1 cellular context compared by ENCODE assay signal in genomic region chr22:22207845-22208564, GRCh38.
TF ChIP-seq lines count a peak whose summit lies in the region.

No MANE protein-coding gene starts in this region.

TF ChIP-seq in K562, 482 proteins besides CTCF, POLR2A, EP300 and RAD21 (continued from another document and continues in another):
- TF ChIP-seq E2F1 (CRISPR knock-in tag; IDR thresholded peaks at IDR 0.05) (peak; percentile 88; the same call in 1 of the 2 replicates), FOXA1 (IDR thresholded peaks at IDR 0.05; ENCODE audit: borderline replicate concordance) (no peak), CLOCK (CRISPR knock-in tag; IDR thresholded peaks at IDR 0.05; ENCODE audit: borderline replicate concordance) (0 out of 2 replicates have a peak, but pooled peaks have one; percentile 35), IRF1 (CRISPR knock-in tag; IDR thresholded peaks at IDR 0.05; ENCODE audit: borderline replicate concordance) (no peak), ZC3H11A (IDR thresholded peaks at IDR 0.05; ENCODE audit: low read depth, low read length) (peak; percentile 73), ATF2 (CRISPR knock-in tag; IDR thresholded peaks at IDR 0.05) (no peak), SIX5 (IDR thresholded peaks at IDR 0.05; ENCODE audit: borderline replicate concordance in 1 of 2, insufficient read depth in 1 of 2, low read depth in 1 of 2, low read length in 2 of 2) (no peak), ZNF445 (CRISPR knock-in tag; IDR thresholded peaks at IDR 0.05; ENCODE audit: low read depth) (0 out of 2 replicates have a peak, but pooled peaks have one; percentile 26), NFE2 (IDR thresholded peaks at IDR 0.05; ENCODE audit: low read depth) (no peak), SAFB2 (IDR thresholded peaks at IDR 0.05; ENCODE audit: borderline replicate concordance, low read depth, low read length, severe bottlenecking) (no peak), ZNF197 (CRISPR knock-in tag; IDR thresholded peaks at IDR 0.05; ENCODE audit: low read depth) (no peak), TSHZ1 (CRISPR knock-in tag; IDR thresholded peaks at IDR 0.05) (peak; percentile 75), CREB3 (tag; conservative IDR thresholded peaks at IDR 0.05; ENCODE audit: low read depth) (no peak), ASH1L (IDR thresholded peaks at IDR 0.05; ENCODE audit: borderline replicate concordance, low read depth, partially characterized antibody) (no peak), MEIS2 (IDR thresholded peaks at IDR 0.05; ENCODE audit: partially characterized antibody) (no peak), NFRKB (IDR thresholded peaks at IDR 0.05; ENCODE audit: low read depth) (no peak), NR1H2 (CRISPR knock-in tag; IDR thresholded peaks at IDR 0.05) (0 out of 2 replicates have a peak, but pooled peaks have one; percentile 39), ELF4 (CRISPR knock-in tag; IDR thresholded peaks at IDR 0.05) (0 out of 2 replicates have a peak, but pooled peaks have one; percentile 16), JUND (IDR thresholded peaks at IDR 0.05; ENCODE audit: borderline replicate concordance, low read depth, low read length) (peak; percentile 78), JUND (tag; IDR thresholded peaks at IDR 0.05; ENCODE audit: borderline replicate concordance, low read depth, low read length) (no peak; the same call in 2 of the 3 replicates), SRF (CRISPR knock-in tag; IDR thresholded peaks at IDR 0.05) (peak in 1 of 2 experiments; percentile 50; a peak in 1 of 4 replicates), PBX2 (CRISPR knock-in tag; IDR thresholded peaks at IDR 0.05; ENCODE audit: low read depth) (no peak), PBX2 (tag; conservative IDR thresholded peaks at IDR 0.05; ENCODE audit: low read depth) (no peak), TFAP4 (CRISPR knock-in tag; IDR thresholded peaks at IDR 0.05; ENCODE audit: borderline replicate concordance) (peak; percentile 45; the same call in 1 of the 2 replicates), MAZ (CRISPR knock-in tag; conservative IDR thresholded peaks at IDR 0.05 in 1 of 2, IDR thresholded peaks at IDR 0.05 in 1 of 2) (peak; percentile 22 to 70; a peak in 2 of 4 replicates), ATF4 (CRISPR knock-in tag; IDR thresholded peaks at IDR 0.05) (0 out of 2 replicates have a peak, but pooled peaks have one; percentile 36), MTA3 (IDR thresholded peaks at IDR 0.05; ENCODE audit: borderline replicate concordance) (no peak), ARID3B (CRISPR knock-in tag; IDR thresholded peaks at IDR 0.05; ENCODE audit: borderline replicate concordance) (peak; percentile 93; the same call in 1 of the 2 replicates), JUN (IDR thresholded peaks at IDR 0.05; ENCODE audit: borderline replicate concordance, low read depth, low read length) (peak; percentile 79; the same call in 1 of the 2 replicates), JUN (CRISPR knock-in tag; IDR thresholded peaks at IDR 0.05; ENCODE audit: borderline replicate concordance) (no peak), ZNF717 (CRISPR knock-in tag; IDR thresholded peaks at IDR 0.05) (no peak), ETV6 (IDR thresholded peaks at IDR 0.05; ENCODE audit: borderline replicate concordance in 1 of 2, low read depth in 2 of 2, low read length in 1 of 2) (no peak), ETV6 (CRISPR knock-in tag; IDR thresholded peaks at IDR 0.05; ENCODE audit: borderline replicate concordance) (peak; percentile 23; the same call in 1 of the 2 replicates), ZNF696 (CRISPR knock-in tag; conservative IDR thresholded peaks at IDR 0.05) (no peak), FOXK2 (conservative IDR thresholded peaks at IDR 0.05 in 1 of 2, IDR thresholded peaks at IDR 0.05 in 1 of 2; ENCODE audit: low read depth in 2 of 2) (no peak), SP2 (IDR thresholded peaks at IDR 0.05; ENCODE audit: extremely low read depth, low read depth, low read length, poor library complexity, severe bottlenecking) (no peak), ZNF444 (CRISPR knock-in tag; IDR thresholded peaks at IDR 0.05) (no peak), NFATC3 (IDR thresholded peaks at IDR 0.05) (no peak), ATF3 (IDR thresholded peaks at IDR 0.05) (no peak), ATF3 (CRISPR knock-in tag; conservative IDR thresholded peaks at IDR 0.05) (peak; percentile 75; the same call in 1 of the 2 replicates)
